Comparison of ENCODE assay signal across 21 cellular contexts in the genomic region with DNA sequence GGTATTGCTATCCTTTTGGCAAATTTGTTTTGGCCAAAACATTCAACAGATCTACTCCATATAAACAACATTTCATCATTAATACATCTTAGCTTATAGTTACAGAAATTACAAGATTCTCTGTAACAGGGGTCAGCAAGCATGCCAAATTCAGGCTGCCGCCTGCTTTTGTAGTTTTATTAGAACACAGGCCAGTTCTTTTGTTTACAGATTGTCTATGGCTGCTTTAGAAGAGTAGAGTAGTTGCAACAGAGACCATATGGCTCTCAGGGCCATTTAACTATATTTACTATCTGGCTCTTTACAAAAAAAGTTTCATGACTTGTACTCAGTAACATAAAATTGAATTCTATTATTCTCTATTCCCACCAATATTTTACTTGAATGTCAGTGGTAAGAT. TPM values are rescaled to one million over a fixed set of nuclear protein-coding genes. Genes with fewer than 3 reads are reported as not detected.
DNase-seq lines count a peak whose midpoint lies in the region; ATAC-seq and TF ChIP-seq lines count a peak whose summit lies in the region.
"Had no signal": no experiment of that assay in that cellular context is flagged by ENCODE, and none has a peak within 500 bp of the region (broad histone marks: within the 10 kb centered on the region; RNA-seq: fewer than 3 reads in every experiment).

No MANE protein-coding gene starts in this region.

- H3K4me3 ChIP-seq in WERI-Rb-1 (ENCODE audit: low read depth, low read length), result no peak overlapping the region
- H3K4me3 ChIP-seq: A549, GM12878 had no signal

- H3K27ac ChIP-seq in WERI-Rb-1, result no peak overlapping the region
- H3K27ac ChIP-seq: 22Rv1, A549, C4-2B had no signal

- DNase-seq in DMS 273 (lab: John Stamatoyannopoulos, UW; ENCODE audit: unreplicated experiment), result peak; percentile 28
- no peak for DNase-seq in DMS 273 treated with DMSO at 0.1 percent for 48 hours (lab: John Stamatoyannopoulos, UW)
- peak; percentile 16 for DNase-seq in fibroblast of gingiva (ENCODE audit: low read depth)
- no peak for DNase-seq in left colon
- DNase-seq in DMS79 (lab: John Stamatoyannopoulos, UW), result no peak
- DNase-seq in WERI-Rb-1, result no peak
- no peak for DNase-seq in amniotic stem cell (lab: John Stamatoyannopoulos, UW)
- DNase-seq: AML-193; Caco-2; CD4-positive, alpha-beta T cell; DND-41; EL; GOT3; H7; HFFc6 had no signal

- H3K27me3 ChIP-seq in WERI-Rb-1 (ENCODE audit: insufficient read depth, low read depth, severe bottlenecking), result no peaks in the 10 kb centered on the region

- H3K9me3 ChIP-seq in WERI-Rb-1 (ENCODE audit: severe bottlenecking), result no peaks in the 10 kb centered on the region
- H3K9me3 ChIP-seq: A549, Caco-2 had no signal

- no peak for TF ChIP-seq CTCF in WERI-Rb-1 (IDR thresholded peaks at IDR 0.05; ENCODE audit: low read depth, low read length)

- peak; percentile 52 for ATAC-seq in left colon
- ATAC-seq: A549, GM12878, HCT116, HepG2 had no signal

- peaks cover 8% of the 10 kb centered on the region; the same call in 1 of the 2 replicates for H3K36me3 ChIP-seq in WERI-Rb-1

- intact Hi-C loops in left colon (cut with DNase I, micrococcal nuclease), result no loop called here

RNA-seq across cellular contexts. Expression of gene LNPK, which starts 53.9 kb away (rescaled TPM):
- total RNA-seq in left colon, result 10 to 100 TPM; 41.5 to 41.9 TPM

Comparison
In these comparisons a context has a peak if more than half of its experiments do, and no peak if none do; other contexts are left out.
1. DNase-seq: peak in DMS 273 (single experiment) and fibroblast of gingiva (single experiment); none in DMS 273 treated with DMSO at 0.1 percent for 48 hours (single experiment), left colon (0 of 2), DMS79 (single experiment), WERI-Rb-1 (single experiment) and amniotic stem cell (single experiment).